In the genomic region with DNA sequence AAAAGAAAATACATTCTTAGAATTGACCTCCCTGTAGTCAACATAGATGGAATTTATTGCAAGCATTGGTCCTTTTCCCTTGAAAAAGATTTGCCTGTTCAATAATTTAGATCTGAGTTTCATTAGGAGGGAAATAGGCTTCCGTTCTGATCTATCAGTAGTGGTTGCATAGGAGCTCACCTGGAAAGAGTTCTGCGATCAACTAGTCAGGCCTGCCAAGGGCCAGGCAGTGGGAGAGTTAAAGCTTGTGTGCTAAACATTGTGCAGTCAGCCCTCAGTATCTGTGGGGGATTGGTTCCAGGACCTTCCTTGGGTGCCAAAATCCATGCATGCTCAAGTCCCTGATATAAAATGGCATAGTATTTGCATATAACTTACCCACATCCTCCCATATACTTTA, we compare ENCODE assay signal across 2 cellular contexts.
TF ChIP-seq lines count a peak whose summit lies in the region.

No MANE protein-coding gene starts in this region.

TF ChIP-seq in HCT116, 20 proteins besides CTCF, POLR2A, EP300 and RAD21:
- no peak for TF ChIP-seq EGR1 (IDR thresholded peaks at IDR 0.05; ENCODE audit: low read depth)
- TF ChIP-seq SRF (IDR thresholded peaks at IDR 0.05; ENCODE audit: low read depth), result no peak
- TF ChIP-seq EZH2 (IDR thresholded peaks at IDR 0.05), result no peak
- TF ChIP-seq SP1 (IDR thresholded peaks at IDR 0.05; ENCODE audit: low read depth), result no peak
- no peak for TF ChIP-seq JUND (IDR thresholded peaks at IDR 0.05)
- no peak for TF ChIP-seq EZH2phosphoT487 (IDR thresholded peaks at IDR 0.05; ENCODE audit: borderline replicate concordance)
- no peak for TF ChIP-seq CEBPB (IDR thresholded peaks at IDR 0.05; ENCODE audit: low read depth)
- TF ChIP-seq ZFX (IDR thresholded peaks at IDR 0.05), result no peak
- TF ChIP-seq, protein P1, sequence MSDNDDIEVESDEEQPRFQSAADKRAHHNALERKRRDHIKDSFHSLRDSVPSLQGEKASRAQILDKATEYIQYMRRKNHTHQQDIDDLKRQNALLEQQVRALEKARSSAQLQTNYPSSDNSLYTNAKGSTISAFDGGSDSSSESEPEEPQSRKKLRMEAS (IDR thresholded peaks at IDR 0.05), result no peak
- no peak for TF ChIP-seq YY1 (IDR thresholded peaks at IDR 0.05; ENCODE audit: extremely low read depth, insufficient replicate concordance, low read depth, low read length)
- TF ChIP-seq POLR2AphosphoS5 (IDR thresholded peaks at IDR 0.05; ENCODE audit: low read depth, low read length), result no peak
- no peak for TF ChIP-seq TCF7L2 (IDR thresholded peaks at IDR 0.05; ENCODE audit: borderline replicate concordance, extremely low read depth, insufficient read depth, insufficient read length)
- TF ChIP-seq ZNF274 (IDR thresholded peaks at IDR 0.05; ENCODE audit: low read depth, low read length), result no peak
- TF ChIP-seq CBX3 (IDR thresholded peaks at IDR 0.05; ENCODE audit: low read depth), result no peak
- no peak for TF ChIP-seq FOSL1 (IDR thresholded peaks at IDR 0.05; ENCODE audit: low read depth)
- TF ChIP-seq, protein P2, sequence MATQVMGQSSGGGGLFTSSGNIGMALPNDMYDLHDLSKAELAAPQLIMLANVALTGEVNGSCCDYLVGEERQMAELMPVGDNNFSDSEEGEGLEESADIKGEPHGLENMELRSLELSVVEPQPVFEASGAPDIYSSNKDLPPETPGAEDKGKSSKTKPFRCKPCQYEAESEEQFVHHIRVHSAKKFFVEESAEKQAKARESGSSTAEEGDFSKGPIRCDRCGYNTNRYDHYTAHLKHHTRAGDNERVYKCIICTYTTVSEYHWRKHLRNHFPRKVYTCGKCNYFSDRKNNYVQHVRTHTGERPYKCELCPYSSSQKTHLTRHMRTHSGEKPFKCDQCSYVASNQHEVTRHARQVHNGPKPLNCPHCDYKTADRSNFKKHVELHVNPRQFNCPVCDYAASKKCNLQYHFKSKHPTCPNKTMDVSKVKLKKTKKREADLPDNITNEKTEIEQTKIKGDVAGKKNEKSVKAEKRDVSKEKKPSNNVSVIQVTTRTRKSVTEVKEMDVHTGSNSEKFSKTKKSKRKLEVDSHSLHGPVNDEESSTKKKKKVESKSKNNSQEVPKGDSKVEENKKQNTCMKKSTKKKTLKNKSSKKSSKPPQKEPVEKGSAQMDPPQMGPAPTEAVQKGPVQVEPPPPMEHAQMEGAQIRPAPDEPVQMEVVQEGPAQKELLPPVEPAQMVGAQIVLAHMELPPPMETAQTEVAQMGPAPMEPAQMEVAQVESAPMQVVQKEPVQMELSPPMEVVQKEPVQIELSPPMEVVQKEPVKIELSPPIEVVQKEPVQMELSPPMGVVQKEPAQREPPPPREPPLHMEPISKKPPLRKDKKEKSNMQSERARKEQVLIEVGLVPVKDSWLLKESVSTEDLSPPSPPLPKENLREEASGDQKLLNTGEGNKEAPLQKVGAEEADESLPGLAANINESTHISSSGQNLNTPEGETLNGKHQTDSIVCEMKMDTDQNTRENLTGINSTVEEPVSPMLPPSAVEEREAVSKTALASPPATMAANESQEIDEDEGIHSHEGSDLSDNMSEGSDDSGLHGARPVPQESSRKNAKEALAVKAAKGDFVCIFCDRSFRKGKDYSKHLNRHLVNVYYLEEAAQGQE (IDR thresholded peaks at IDR 0.05; ENCODE audit: low read depth), result no peak

TF ChIP-seq in K562, 482 proteins besides CTCF, POLR2A, EP300 and RAD21:
- TF ChIP-seq, protein P3, sequence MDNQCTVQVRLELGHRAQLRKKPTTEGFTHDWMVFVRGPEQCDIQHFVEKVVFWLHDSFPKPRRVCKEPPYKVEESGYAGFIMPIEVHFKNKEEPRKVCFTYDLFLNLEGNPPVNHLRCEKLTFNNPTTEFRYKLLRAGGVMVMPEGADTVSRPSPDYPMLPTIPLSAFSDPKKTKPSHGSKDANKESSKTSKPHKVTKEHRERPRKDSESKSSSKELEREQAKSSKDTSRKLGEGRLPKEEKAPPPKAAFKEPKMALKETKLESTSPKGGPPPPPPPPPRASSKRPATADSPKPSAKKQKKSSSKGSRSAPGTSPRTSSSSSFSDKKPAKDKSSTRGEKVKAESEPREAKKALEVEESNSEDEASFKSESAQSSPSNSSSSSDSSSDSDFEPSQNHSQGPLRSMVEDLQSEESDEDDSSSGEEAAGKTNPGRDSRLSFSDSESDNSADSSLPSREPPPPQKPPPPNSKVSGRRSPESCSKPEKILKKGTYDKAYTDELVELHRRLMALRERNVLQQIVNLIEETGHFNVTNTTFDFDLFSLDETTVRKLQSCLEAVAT (IDR thresholded peaks at IDR 0.05), result peak in 1 of 2 experiments; percentile 92; a peak in 2 of 4 replicates
- TF ChIP-seq POLR2H (tag; IDR thresholded peaks at IDR 0.05; ENCODE audit: low read depth), result no peak
- TF ChIP-seq ZBTB17 (CRISPR knock-in tag; IDR thresholded peaks at IDR 0.05), result peak; percentile 91
- TF ChIP-seq ZBTB26 (CRISPR knock-in tag; IDR thresholded peaks at IDR 0.05), result no peak
- peak; percentile 79; the same call in 1 of the 2 replicates for TF ChIP-seq ZNF23 (CRISPR knock-in tag; IDR thresholded peaks at IDR 0.05)
